ENCODE assay signal across 16 cellular contexts in genomic region chr14:105365101-105365500, GRCh38. TPM values are rescaled to one million over a fixed set of nuclear protein-coding genes. Genes with fewer than 3 reads are reported as not detected.
DNase-seq lines count a peak whose midpoint lies in the region; ATAC-seq, FAIRE-seq and TF ChIP-seq lines count a peak whose summit lies in the region.
"Had no signal": no experiment of that assay in that cellular context is flagged by ENCODE, and none has a peak within 500 bp of the region (broad histone marks: within the 10 kb centered on the region; RNA-seq: fewer than 3 reads in every experiment).

No MANE protein-coding gene starts in this region.

- H3K36me3 ChIP-seq in A673 (ENCODE audit: insufficient read depth, low read length, poor library complexity, severe bottlenecking) (no peaks in the 10 kb centered on the region), Loucy (ENCODE audit: insufficient read depth, low read length) (no peaks in the 10 kb centered on the region), astrocyte (ENCODE audit: insufficient read depth, low read length) (no peaks in the 10 kb centered on the region)
- peaks cover 0 to 43% (median 26%) of the 10 kb centered on the region in 11 experiments; a peak in 14 of 22 replicates for H3K36me3 ChIP-seq in BLaER1 treated with 17β-estradiol and CSF1 and Interleukin-3, amounts not matched to agents 10 nM and 100 nM

- H3F3A ChIP-seq in Loucy (ENCODE audit: low read depth), result no peaks in the 10 kb centered on the region

- intact Hi-C loops in A673 (cut with micrococcal nuclease; ENCODE audit: unreplicated experiment), result no loop called here

- no peaks in the 10 kb centered on the region for H3K79me2 ChIP-seq in Loucy (ENCODE audit: insufficient read depth, low read length)
- no peaks in the 10 kb centered on the region for H3K79me2 ChIP-seq in astrocyte (ENCODE audit: insufficient read depth, low read length)

- H3K4me3 ChIP-seq in A673 (ENCODE audit: low read depth, low read length, poor library complexity, severe bottlenecking), result peak overlapping the region; percentile 23
- peak overlapping the region in 8 of 10 experiments; percentile 8 to 63 (median 44); a peak in 10 of 20 replicates for H3K4me3 ChIP-seq in BLaER1 treated with 17β-estradiol and CSF1 and Interleukin-3, amounts not matched to agents 10 nM and 100 nM
- H3K4me3 ChIP-seq in Loucy (ENCODE audit: low read length, poor library complexity, severe bottlenecking), result no peak overlapping the region
- H3K4me3 ChIP-seq in astrocyte (ENCODE audit: insufficient read depth, low read depth, low read length), result no peak overlapping the region
- H3K4me3 ChIP-seq: HAP-1 had no signal

- no peaks in the 10 kb centered on the region for H3K27me3 Mint-ChIP-seq in astrocyte (ENCODE audit: low read depth, unreplicated experiment)
- H3K27me3 Mint-ChIP-seq: CD4-positive, CD25-positive, alpha-beta regulatory T cell had no signal

- H3K27ac ChIP-seq in A673 (ENCODE audit: low read depth, low read length, poor library complexity, severe bottlenecking) (no peak overlapping the region), astrocyte (ENCODE audit: low read depth, low read length) (no peak overlapping the region)
- no peak overlapping the region for H3K27ac ChIP-seq in BLaER1 treated with 17β-estradiol and CSF1 and Interleukin-3, amounts not matched to agents 10 nM and 100 nM

- H3K9ac ChIP-seq in BLaER1 treated with 17β-estradiol and CSF1 and Interleukin-3, amounts not matched to agents 10 nM and 100 nM, result peak overlapping the region; percentile 4 to 65 (median 40); a peak in 12 of 22 replicates
- H3K9ac ChIP-seq in Loucy (ENCODE audit: low read depth, low read length, poor library complexity, severe bottlenecking) (peak overlapping the region; percentile 22), astrocyte (ENCODE audit: low read length) (no peak overlapping the region)

- peak overlapping the region; percentile 86 to 97 (median 93) for H3K4me2 ChIP-seq in BLaER1 treated with 17β-estradiol and CSF1 and Interleukin-3, amounts not matched to agents 10 nM and 100 nM
- H3K4me2 ChIP-seq in Loucy (ENCODE audit: low read depth, low read length, poor library complexity, severe bottlenecking), result peak overlapping the region; percentile 37
- H3K4me2 ChIP-seq in astrocyte (ENCODE audit: low read length), result peak overlapping the region; percentile 69

- no peak for DNase-seq in A673 (ENCODE audit: low spot score)
- DNase-seq in astrocyte (ENCODE audit: low read depth), result no peak
- DNase-seq in middle frontal gyrus (ENCODE audit: extremely low spot score, low spot score), result no peak
- no peak for DNase-seq in DMS53 (lab: John Stamatoyannopoulos, UW)
- no peak for DNase-seq in NCI-H748 (lab: John Stamatoyannopoulos, UW; ENCODE audit: unreplicated experiment)
- DNase-seq: KBM-7 had no signal

- no peak for FAIRE-seq in astrocyte (lab: Jason Lieb, UNC)
- FAIRE-seq: G401.6, GM12892, GM19239, H1 had no signal

- TF ChIP-seq CTCF in A673 (conservative IDR thresholded peaks at IDR 0.05; ENCODE audit: low read depth, low read length) (no peak), Loucy (conservative IDR thresholded peaks at IDR 0.05; ENCODE audit: low read length) (no peak), astrocyte (IDR thresholded peaks at IDR 0.05; ENCODE audit: insufficient read depth, low read depth, low read length) (no peak)

- no peaks in the 10 kb centered on the region for H3K9me2 ChIP-seq in Loucy (replicated peaks; ENCODE audit: low read depth, low read length)

- H3K9me3 ChIP-seq in A673 (ENCODE audit: low read depth, low read length, poor library complexity, severe bottlenecking) (no peaks in the 10 kb centered on the region), Loucy (ENCODE audit: insufficient read depth, low read depth, low read length) (no peaks in the 10 kb centered on the region), astrocyte (ENCODE audit: insufficient read depth, low read depth, low read length) (no peaks in the 10 kb centered on the region)
- H3K9me3 ChIP-seq in BLaER1 treated with 17β-estradiol and CSF1 and Interleukin-3, amounts not matched to agents 10 nM and 100 nM (replicated peaks in 1 of 11), result no peaks in the 10 kb centered on the region
- H3K9me3 ChIP-seq: HAP-1 had no signal

- H3K27me3 ChIP-seq in A673 (replicated peaks; ENCODE audit: insufficient read depth, low read depth, low read length, poor library complexity) (no peaks in the 10 kb centered on the region), Loucy (ENCODE audit: insufficient read depth, low read length, poor library complexity, severe bottlenecking) (no peaks in the 10 kb centered on the region), astrocyte (ENCODE audit: insufficient read depth, low read length) (no peaks in the 10 kb centered on the region)
- H3K27me3 ChIP-seq in BLaER1 treated with 17β-estradiol and CSF1 and Interleukin-3, amounts not matched to agents 10 nM and 100 nM, result peaks cover 0 to 4% (median 0%) of the 10 kb centered on the region in 11 experiments; a peak in 2 of 22 replicates

- BruUV-seq in A673 (replicated peaks; lab: Mats Ljungman, UMichigan), result no TSS peak

- H3K4me3 Mint-ChIP-seq in astrocyte (ENCODE audit: unreplicated experiment), result no peak overlapping the region
- H3K4me3 Mint-ChIP-seq: CD4-positive, CD25-positive, alpha-beta regulatory T cell had no signal

- H3K36me3 Mint-ChIP-seq in astrocyte (ENCODE audit: low read depth, unreplicated experiment), result peaks cover 18% of the 10 kb centered on the region

- H2AFZ ChIP-seq in Loucy (ENCODE audit: low read length), result no peak overlapping the region
- H2AFZ ChIP-seq in astrocyte (ENCODE audit: low read depth, low read length), result no peak overlapping the region

- peaks cover 3% of the 10 kb centered on the region for H3K4me1 Mint-ChIP-seq in astrocyte (ENCODE audit: low read depth, unreplicated experiment)

- POLR2A ChIA-PET in A673 (lab: Charles Lee; ENCODE audit: low non-redundant PET), result no interaction called here

- CTCF ChIA-PET in A673 (lab: Charles Lee), result no interaction called here

- no peak for ATAC-seq in HG03571 (IDR thresholded peaks at IDR 0.05; ENCODE audit: unreplicated experiment)

- no peak overlapping the region for H3K27ac Mint-ChIP-seq in astrocyte (ENCODE audit: unreplicated experiment)
- H3K27ac Mint-ChIP-seq: CD4-positive, CD25-positive, alpha-beta regulatory T cell had no signal

- peaks cover 10% of the 10 kb centered on the region for H3K4me1 ChIP-seq in A673 (ENCODE audit: insufficient read depth, low read length, poor library complexity, severe bottlenecking)
- peaks cover 20 to 33% (median 25%) of the 10 kb centered on the region in 10 experiments for H3K4me1 ChIP-seq in BLaER1 treated with 17β-estradiol and CSF1 and Interleukin-3, amounts not matched to agents 10 nM and 100 nM
- H3K4me1 ChIP-seq in Loucy (ENCODE audit: insufficient read depth, low read length, poor library complexity, severe bottlenecking), result no peaks in the 10 kb centered on the region
- H3K4me1 ChIP-seq in astrocyte (ENCODE audit: insufficient read depth, low read length), result peaks cover 4% of the 10 kb centered on the region
- H3K4me1 ChIP-seq: HAP-1 had no signal

- peaks cover 2% of the 10 kb centered on the region for H3K9me3 Mint-ChIP-seq in astrocyte (ENCODE audit: unreplicated experiment)
- H3K9me3 Mint-ChIP-seq: CD4-positive, CD25-positive, alpha-beta regulatory T cell had no signal

- peaks cover 7 to 42% (median 21%) of the 10 kb centered on the region in 11 experiments; a peak in 19 of 22 replicates for H4K20me1 ChIP-seq in BLaER1 treated with 17β-estradiol and CSF1 and Interleukin-3, amounts not matched to agents 10 nM and 100 nM
- H4K20me1 ChIP-seq in Loucy (ENCODE audit: insufficient read depth, low read length, poor library complexity, severe bottlenecking), result no peaks in the 10 kb centered on the region
- H4K20me1 ChIP-seq in astrocyte (ENCODE audit: insufficient read depth, low read length), result peaks cover 6% of the 10 kb centered on the region

RNA-seq across cellular contexts. Expression of gene TEX22, which starts 33.2 kb away (rescaled TPM):
- total RNA-seq in A673 (2021) (2.1 and 2.7 TPM in 2 replicates), astrocyte (1.2 and 2.5 TPM in 2 replicates)
- total RNA-seq: A172 had no signal

RNA-seq across cellular contexts. Expression of gene PACS2, which starts 50.6 kb away (rescaled TPM):
- total RNA-seq in A673 (2021) (52.5 and 63.4 TPM in 2 replicates), astrocyte (49.7 and 51.0 TPM in 2 replicates)

RNA-seq across cellular contexts. Expression of gene MTA1, which starts 54.5 kb away (rescaled TPM):
- 238 and 250 TPM in 2 replicates for total RNA-seq in A673 (2021)
- 93.7 and 111 TPM in 2 replicates for total RNA-seq in astrocyte

Comparison
In these comparisons a context has a peak if more than half of its experiments do, and no peak if none do; other contexts are left out.
1. H3K4me3 ChIP-seq: peak in A673 (single experiment) and BLaER1 treated with 17β-estradiol and CSF1 and Interleukin-3, amounts not matched to agents 10 nM and 100 nM (8 of 10); none in Loucy (single experiment) and astrocyte (single experiment).
2. H3K4me2 ChIP-seq: peak in every context shown above with its lines; median percentile 93 in BLaER1 treated with 17β-estradiol and CSF1 and Interleukin-3, amounts not matched to agents 10 nM and 100 nM; 69 in astrocyte; 37 in Loucy.